9 cellular contexts compared by ENCODE assay signal in the genomic region with DNA sequence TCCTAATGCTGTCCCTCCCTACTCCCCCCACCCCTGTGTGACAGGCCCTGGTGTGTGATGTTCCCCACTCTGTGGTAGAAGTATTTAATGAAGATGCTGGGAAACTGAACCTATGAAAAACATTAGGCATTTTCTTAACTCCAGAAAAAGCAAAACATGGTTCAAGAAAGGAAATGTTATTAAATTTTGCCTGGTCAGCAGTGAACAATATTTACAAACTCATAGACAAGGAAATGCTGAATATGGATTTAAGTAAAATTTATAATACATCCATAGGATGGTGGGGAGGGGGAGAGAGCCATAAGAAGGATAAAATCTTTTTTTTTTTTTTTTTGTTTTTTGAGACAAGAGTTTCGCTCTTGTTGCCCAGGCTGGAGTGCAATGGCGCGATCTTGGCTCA. TPM values are rescaled to one million over a fixed set of nuclear protein-coding genes. Genes with fewer than 3 reads are reported as not detected.
"Had no signal": no experiment of that assay in that cellular context is flagged by ENCODE, and none has a peak within 500 bp of the region (broad histone marks: within the 10 kb centered on the region; RNA-seq: fewer than 3 reads in every experiment).

No MANE protein-coding gene starts in this region.

- ATAC-seq: GM23338, HCT116 had no signal

- FAIRE-seq: H1, H54 had no signal

- H3K36me3 ChIP-seq: HAP-1 had no signal

- H3K27ac ChIP-seq: HL-60 had no signal

- H3K4me1 ChIP-seq: HAP-1 had no signal

- DNase-seq: KG1 had no signal

- H3K4me2 ChIP-seq: GM23338 had no signal

- H3K9me3 ChIP-seq: HAP-1 had no signal

- H3K4me3 Mint-ChIP-seq: GM23338, IgD-negative memory B cell had no signal

- H3K9me3 Mint-ChIP-seq: GM23338, IgD-negative memory B cell had no signal

- H3K27ac Mint-ChIP-seq: GM23338, IgD-negative memory B cell had no signal

- H3K4me3 ChIP-seq: GM23338, HAP-1 had no signal

RNA-seq across cellular contexts. Expression of a gene that starts 10.8 kb away (rescaled TPM):
- total RNA-seq: GM23338, H1, HT1080 had no signal
- polyA plus RNA-seq: GM23338, H1, IgD-negative memory B cell had no signal
